In the genomic region with DNA sequence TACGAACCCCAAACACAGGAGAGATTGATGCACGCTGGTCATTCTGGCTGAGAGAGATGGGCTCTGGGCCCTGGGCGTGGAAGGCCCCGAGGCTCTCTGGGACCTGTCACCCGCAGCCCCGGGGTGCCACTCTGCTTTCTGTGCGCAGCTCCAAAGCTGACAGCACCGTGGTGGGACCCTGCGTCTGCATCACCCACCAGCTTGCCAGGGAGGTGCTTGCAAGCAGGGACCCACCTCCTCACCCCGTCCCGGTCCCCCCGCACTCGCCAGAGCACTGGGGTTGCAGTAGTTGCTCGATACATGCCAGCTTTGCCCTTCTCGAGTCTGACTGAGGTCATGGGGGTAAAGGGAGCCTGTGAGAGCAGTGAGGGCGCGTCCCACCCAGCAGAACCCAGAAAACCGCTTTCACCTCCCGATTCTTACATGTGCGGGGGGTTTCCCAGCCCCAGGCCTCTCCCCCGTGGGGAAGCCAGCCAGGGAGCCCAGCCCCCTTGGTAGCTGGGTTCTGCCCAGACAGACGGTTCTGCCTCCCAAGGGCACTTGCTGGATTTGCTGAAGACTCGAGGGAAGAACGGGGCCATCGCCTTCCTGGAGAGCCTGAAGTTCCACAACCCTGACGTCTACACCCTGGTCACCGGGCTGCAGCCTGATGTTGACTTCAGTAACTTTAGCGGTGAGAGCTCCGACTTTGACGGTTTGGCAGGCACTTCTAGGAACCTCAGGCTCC, we compare ENCODE assay signal across 38 cellular contexts. TPM values are rescaled to one million over a fixed set of nuclear protein-coding genes. Genes with fewer than 3 reads are reported as not detected.
"Had no signal": no experiment of that assay in that cellular context is flagged by ENCODE, and none has a peak within 500 bp of the region (broad histone marks: within the 10 kb centered on the region; RNA-seq: fewer than 3 reads in every experiment).

No MANE protein-coding gene starts in this region.

- FAIRE-seq: astrocyte, bronchial epithelial cell had no signal

- H3K4me1 ChIP-seq: adrenal gland, foreskin keratinocyte had no signal

- H3K27me3 ChIP-seq: adrenal gland, dorsolateral prefrontal cortex, gastrocnemius medialis, heart left ventricle had no signal

- ATAC-seq: activated CD4-positive, alpha-beta T cell treated with anti-CD3 and anti-CD28 coated beads for 36 hours; activated CD8-positive, alpha-beta memory T cell treated with anti-CD3 and anti-CD28 coated beads, Interleukin-2, amount 10 ng/mL, durations not matched to agents 7 days and 5 days; activated CD8-positive, alpha-beta T cell treated with anti-CD3 and anti-CD28 coated beads, Interleukin-2, amount 10 ng/mL, durations not matched to agents 7 days and 5 days; activated naive CD8-positive, alpha-beta T cell treated with anti-CD3 and anti-CD28 coated beads, Interleukin-2, amount 50 U/mL, for 24 hours; effector memory CD8-positive, alpha-beta T cell; foreskin keratinocyte; gastrocnemius medialis; heart left ventricle had no signal

- H3K36me3 ChIP-seq: adrenal gland, brain microvascular endothelial cell, esophagus muscularis mucosa, gastrocnemius medialis, heart left ventricle had no signal

- DNase-seq: activated CD4-positive, alpha-beta memory T cell treated with anti-CD3 and anti-CD28 coated beads for 36 hours; activated CD4-positive, alpha-beta T cell treated with anti-CD3 and anti-CD28 coated beads for 36 hours; activated CD4-positive, alpha-beta T cell treated with anti-CD3 and anti-CD28 coated beads, Interleukin-2, amount 10 ng/mL, durations not matched to agents 24 days and 14 days; activated CD4-positive, CD25-positive, alpha-beta regulatory T cell; activated CD4-positive, CD25-positive, alpha-beta regulatory T cell treated with anti-CD3 and anti-CD28 coated beads, Interleukin-2, amount 50 U/mL, for 72 hours; activated CD8-positive, alpha-beta memory T cell treated with anti-CD3 and anti-CD28 coated beads, Interleukin-2, amount 10 ng/mL, durations not matched to agents 7 days and 5 days; activated CD8-positive, alpha-beta memory T cell treated with anti-CD3 and anti-CD28 coated beads, Interleukin-2, amount 50 U/mL, for 4 hours; activated CD8-positive, alpha-beta T cell treated with anti-CD3 and anti-CD28 coated beads, Interleukin-2, amount 10 ng/mL, durations not matched to agents 7 days and 5 days; activated effector memory CD4-positive, alpha-beta T cell treated with anti-CD3 and anti-CD28 coated beads, Interleukin-2, amount 50 U/mL, for 16 hours; activated naive CD4-positive, alpha-beta T cell treated with anti-CD3 and anti-CD28 coated beads for 36 hours; activated naive CD8-positive, alpha-beta T cell treated with anti-CD3 and anti-CD28 coated beads for 36 hours; activated naive CD8-positive, alpha-beta T cell treated with anti-CD3 and anti-CD28 coated beads, Interleukin-2, amount 50 U/mL, for 24 hours; activated T-cell treated with anti-CD3 and anti-CD28 coated beads, Interleukin-2, amount 50 U/mL, for 1 hour; activated T-cell treated with anti-CD3 and anti-CD28 coated beads, Interleukin-2, amount 50 U/mL, for 48 hours; adrenal gland; amygdala; brain microvascular endothelial cell; dorsolateral prefrontal cortex; effector memory CD8-positive, alpha-beta T cell; erythroblast; foreskin keratinocyte; gastrocnemius medialis; glutamatergic neuron; T1000 had no signal

- H3K4me1 Mint-ChIP-seq: activated CD4-positive, alpha-beta T cell treated with anti-CD3 and anti-CD28 coated beads for 36 hours; activated CD4-positive, alpha-beta T cell treated with anti-CD3 and anti-CD28 coated beads, Interleukin-2, amount 10 ng/mL, durations not matched to agents 24 days and 14 days; activated CD8-positive, alpha-beta memory T cell treated with anti-CD3 and anti-CD28 coated beads, Interleukin-2, amount 10 ng/mL, durations not matched to agents 7 days and 5 days; activated naive CD4-positive, alpha-beta T cell treated with anti-CD3 and anti-CD28 coated beads, Interleukin-2, amount 50 U/mL, for 24 hours; activated naive CD8-positive, alpha-beta T cell treated with anti-CD3 and anti-CD28 coated beads for 36 hours; activated naive CD8-positive, alpha-beta T cell treated with anti-CD3 and anti-CD28 coated beads, Interleukin-2, amount 50 U/mL, for 24 hours; central memory CD8-positive, alpha-beta T cell had no signal

- H3K27ac Mint-ChIP-seq: activated CD4-positive, alpha-beta memory T cell treated with anti-CD3 and anti-CD28 coated beads for 36 hours; activated CD4-positive, alpha-beta T cell treated with anti-CD3 and anti-CD28 coated beads for 36 hours; activated CD4-positive, alpha-beta T cell treated with anti-CD3 and anti-CD28 coated beads, Interleukin-2, amount 10 ng/mL, durations not matched to agents 24 days and 14 days; activated CD8-positive, alpha-beta memory T cell treated with anti-CD3 and anti-CD28 coated beads, Interleukin-2, amount 10 ng/mL, durations not matched to agents 7 days and 5 days; activated CD8-positive, alpha-beta T cell treated with anti-CD3 and anti-CD28 coated beads, Interleukin-2, amount 10 ng/mL, durations not matched to agents 7 days and 5 days; activated naive CD4-positive, alpha-beta T cell treated with anti-CD3 and anti-CD28 coated beads for 36 hours; activated naive CD4-positive, alpha-beta T cell treated with anti-CD3 and anti-CD28 coated beads, Interleukin-2, amount 50 U/mL, for 24 hours; activated naive CD8-positive, alpha-beta T cell treated with anti-CD3 and anti-CD28 coated beads for 36 hours; activated naive CD8-positive, alpha-beta T cell treated with anti-CD3 and anti-CD28 coated beads, Interleukin-2, amount 50 U/mL, for 24 hours; activated T-helper 1 cell treated with anti-CD3 and anti-CD28 coated beads, Interleukin-12 subunit alpha, Interleukin-12 subunit beta, Interleukin-2, Interleukin-4 antibody, amounts not matched to agents 30 ng/mL and 10 ng/mL and 1 ng/mL, durations not matched to agents 14 hours and 24 hours and 36 hours; activated T-helper 2 cell treated with anti-CD3 and anti-CD28 coated beads, Interferon-gamma antibody, Interleukin-2, Interleukin-4, amounts not matched to agents 10 μg/mL and 5 μg/mL and 100 μg/mL, durations not matched to agents 14 hours and 24 hours and 36 hours; dendritic cell treated with granulocyte-macrophage colony-stimulating factor and Interleukin-4, amounts not matched to agents 40 ng/mL and 50 ng/mL, for 4 days; effector memory CD8-positive, alpha-beta T cell; T-helper 1 cell treated with Interleukin-12 subunit alpha and Interleukin-12 subunit beta and Interleukin-4 antibody, amounts not matched to agents 30 μg/mL and 1 μg/mL, for 36 hours; T-helper 2 cell treated with Interferon-gamma antibody and Interleukin-4, amounts not matched to agents 5 μg/mL and 100 μg/mL, for 36 hours had no signal

- H3K27me3 Mint-ChIP-seq: activated naive CD4-positive, alpha-beta T cell treated with anti-CD3 and anti-CD28 coated beads, Interleukin-2, amount 50 U/mL, for 24 hours; activated naive CD8-positive, alpha-beta T cell treated with anti-CD3 and anti-CD28 coated beads for 36 hours had no signal

- H3K27ac ChIP-seq: adrenal gland, brain microvascular endothelial cell, coronary artery, dorsolateral prefrontal cortex, esophagus muscularis mucosa, foreskin keratinocyte, gastrocnemius medialis, heart left ventricle had no signal

- H3K4me3 Mint-ChIP-seq: activated CD4-positive, alpha-beta memory T cell treated with anti-CD3 and anti-CD28 coated beads for 36 hours; activated CD4-positive, alpha-beta T cell treated with anti-CD3 and anti-CD28 coated beads for 36 hours; activated CD4-positive, alpha-beta T cell treated with anti-CD3 and anti-CD28 coated beads, Interleukin-2, amount 10 ng/mL, durations not matched to agents 24 days and 14 days; activated CD8-positive, alpha-beta memory T cell treated with anti-CD3 and anti-CD28 coated beads, Interleukin-2, amount 10 ng/mL, durations not matched to agents 7 days and 5 days; activated CD8-positive, alpha-beta T cell treated with anti-CD3 and anti-CD28 coated beads, Interleukin-2, amount 10 ng/mL, durations not matched to agents 7 days and 5 days; activated naive CD4-positive, alpha-beta T cell treated with anti-CD3 and anti-CD28 coated beads for 36 hours; activated naive CD4-positive, alpha-beta T cell treated with anti-CD3 and anti-CD28 coated beads, Interleukin-2, amount 50 U/mL, for 24 hours; activated naive CD8-positive, alpha-beta T cell treated with anti-CD3 and anti-CD28 coated beads for 36 hours; activated naive CD8-positive, alpha-beta T cell treated with anti-CD3 and anti-CD28 coated beads, Interleukin-2, amount 50 U/mL, for 24 hours; activated T-helper 1 cell treated with anti-CD3 and anti-CD28 coated beads, Interleukin-12 subunit alpha, Interleukin-12 subunit beta, Interleukin-2, Interleukin-4 antibody, amounts not matched to agents 30 ng/mL and 10 ng/mL and 1 ng/mL, durations not matched to agents 14 hours and 24 hours and 36 hours; central memory CD8-positive, alpha-beta T cell; dendritic cell treated with granulocyte-macrophage colony-stimulating factor and Interleukin-4, amounts not matched to agents 40 ng/mL and 50 ng/mL, for 4 days; effector memory CD8-positive, alpha-beta T cell; T-helper 1 cell treated with Interleukin-12 subunit alpha and Interleukin-12 subunit beta and Interleukin-4 antibody, amounts not matched to agents 30 μg/mL and 1 μg/mL, for 36 hours; T-helper 2 cell treated with Interferon-gamma antibody and Interleukin-4, amounts not matched to agents 5 μg/mL and 100 μg/mL, for 36 hours had no signal

- H3K9me3 Mint-ChIP-seq: activated CD4-positive, alpha-beta memory T cell treated with anti-CD3 and anti-CD28 coated beads for 36 hours; activated CD4-positive, alpha-beta T cell treated with anti-CD3 and anti-CD28 coated beads, Interleukin-2, amount 10 ng/mL, durations not matched to agents 24 days and 14 days; activated naive CD4-positive, alpha-beta T cell treated with anti-CD3 and anti-CD28 coated beads for 36 hours; activated naive CD4-positive, alpha-beta T cell treated with anti-CD3 and anti-CD28 coated beads, Interleukin-2, amount 50 U/mL, for 24 hours; activated naive CD8-positive, alpha-beta T cell treated with anti-CD3 and anti-CD28 coated beads for 36 hours; activated naive CD8-positive, alpha-beta T cell treated with anti-CD3 and anti-CD28 coated beads, Interleukin-2, amount 50 U/mL, for 24 hours; activated T-helper 1 cell treated with anti-CD3 and anti-CD28 coated beads, Interleukin-12 subunit alpha, Interleukin-12 subunit beta, Interleukin-2, Interleukin-4 antibody, amounts not matched to agents 30 ng/mL and 10 ng/mL and 1 ng/mL, durations not matched to agents 14 hours and 24 hours and 36 hours; activated T-helper 2 cell treated with anti-CD3 and anti-CD28 coated beads, Interferon-gamma antibody, Interleukin-2, Interleukin-4, amounts not matched to agents 10 μg/mL and 5 μg/mL and 100 μg/mL, durations not matched to agents 14 hours and 24 hours and 36 hours; central memory CD8-positive, alpha-beta T cell; dendritic cell treated with granulocyte-macrophage colony-stimulating factor and Interleukin-4, amounts not matched to agents 40 ng/mL and 50 ng/mL, for 4 days; effector memory CD8-positive, alpha-beta T cell; T-helper 1 cell treated with Interleukin-12 subunit alpha and Interleukin-12 subunit beta and Interleukin-4 antibody, amounts not matched to agents 30 μg/mL and 1 μg/mL, for 36 hours; T-helper 2 cell treated with Interferon-gamma antibody and Interleukin-4, amounts not matched to agents 5 μg/mL and 100 μg/mL, for 36 hours had no signal

- H3K4me3 ChIP-seq: adrenal gland, coronary artery, dorsolateral prefrontal cortex, esophagus muscularis mucosa, gastrocnemius medialis, heart left ventricle had no signal

- H3K9me3 ChIP-seq: adrenal gland, esophagus muscularis mucosa, gastrocnemius medialis, heart left ventricle had no signal

- H3K36me3 Mint-ChIP-seq: activated CD4-positive, alpha-beta memory T cell treated with anti-CD3 and anti-CD28 coated beads for 36 hours; activated CD8-positive, alpha-beta memory T cell treated with anti-CD3 and anti-CD28 coated beads, Interleukin-2, amount 10 ng/mL, durations not matched to agents 7 days and 5 days; activated naive CD4-positive, alpha-beta T cell treated with anti-CD3 and anti-CD28 coated beads, Interleukin-2, amount 50 U/mL, for 24 hours; activated naive CD8-positive, alpha-beta T cell treated with anti-CD3 and anti-CD28 coated beads for 36 hours had no signal

RNA-seq across cellular contexts. Expression of a gene that starts 12.5 kb away (rescaled TPM):
- total RNA-seq: activated CD4-positive, alpha-beta memory T cell treated with anti-CD3 and anti-CD28 coated beads for 36 hours; activated CD4-positive, alpha-beta T cell treated with anti-CD3 and anti-CD28 coated beads for 36 hours; activated CD4-positive, alpha-beta T cell treated with anti-CD3 and anti-CD28 coated beads, Interleukin-2, amount 10 ng/mL, durations not matched to agents 24 days and 14 days; activated CD8-positive, alpha-beta memory T cell treated with anti-CD3 and anti-CD28 coated beads for 36 hours; activated CD8-positive, alpha-beta memory T cell treated with anti-CD3 and anti-CD28 coated beads, Interleukin-2, amount 10 ng/mL, durations not matched to agents 7 days and 5 days; activated CD8-positive, alpha-beta T cell treated with anti-CD3 and anti-CD28 coated beads, Interleukin-2, amount 10 ng/mL, durations not matched to agents 7 days and 5 days; activated naive CD4-positive, alpha-beta T cell treated with anti-CD3 and anti-CD28 coated beads for 36 hours; activated naive CD8-positive, alpha-beta T cell treated with anti-CD3 and anti-CD28 coated beads for 36 hours; activated T-helper 1 cell treated with anti-CD3 and anti-CD28 coated beads, Interleukin-12 subunit alpha, Interleukin-12 subunit beta, Interleukin-2, Interleukin-4 antibody, amounts not matched to agents 30 ng/mL and 10 ng/mL and 1 ng/mL, durations not matched to agents 14 hours and 24 hours and 36 hours; activated T-helper 2 cell treated with anti-CD3 and anti-CD28 coated beads, Interferon-gamma antibody, Interleukin-2, Interleukin-4, amounts not matched to agents 10 μg/mL and 5 μg/mL and 100 μg/mL, durations not matched to agents 14 hours and 24 hours and 36 hours; astrocyte; cardiac septum; gastrocnemius medialis had no signal
